Comparison of ENCODE assay signal across 12 cellular contexts in the genomic region with DNA sequence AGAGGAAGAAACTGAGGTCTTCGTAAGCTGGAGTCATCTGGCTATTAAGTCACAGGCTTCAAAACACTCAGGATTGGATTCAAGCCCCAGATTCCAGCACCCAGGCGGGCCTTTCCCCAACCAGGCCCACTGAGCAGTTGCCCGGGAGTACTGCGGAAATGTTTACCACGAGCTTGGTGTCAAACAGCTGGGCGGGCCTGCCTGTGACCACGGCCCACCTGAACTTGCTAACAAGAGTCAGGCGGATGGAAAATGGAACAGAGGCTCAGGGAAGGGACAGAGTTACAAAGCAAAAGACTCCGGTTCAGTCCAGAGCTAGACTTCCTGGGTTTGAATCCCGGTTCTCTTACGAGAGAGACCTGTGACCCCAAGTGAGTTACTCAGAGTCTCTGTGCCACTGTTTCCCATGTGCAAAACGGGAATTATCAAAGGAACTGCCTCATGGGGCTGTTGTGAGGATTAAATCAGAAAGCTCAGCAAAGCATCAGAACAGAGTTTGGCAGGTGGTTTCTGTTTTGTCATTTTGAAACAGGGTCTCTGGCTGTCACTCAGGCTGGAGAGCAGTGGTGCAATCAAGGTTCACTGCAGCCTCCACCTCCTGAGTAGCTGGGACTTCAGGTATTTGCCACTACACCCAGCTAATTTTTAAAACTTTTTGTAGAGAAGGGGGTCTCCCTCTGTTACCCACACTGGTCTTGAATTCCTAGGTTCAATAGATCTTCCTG. TPM values are rescaled to one million over a fixed set of nuclear protein-coding genes. Genes with fewer than 3 reads are reported as not detected.
DNase-seq lines count a peak whose midpoint lies in the region; ATAC-seq and TF ChIP-seq lines count a peak whose summit lies in the region.
"Had no signal": no experiment of that assay in that cellular context is flagged by ENCODE, and none has a peak within 500 bp of the region (broad histone marks: within the 10 kb centered on the region; RNA-seq: fewer than 3 reads in every experiment).

No MANE protein-coding gene starts in this region.

- no peaks in the 10 kb centered on the region for H3K9me3 Mint-ChIP-seq in Caco-2 (ENCODE audit: unreplicated experiment)
- H3K9me3 Mint-ChIP-seq in mesothelial cell of epicardium: no peaks in the 10 kb centered on the region
- H3K9me3 Mint-ChIP-seq in neural progenitor cell: no peaks in the 10 kb centered on the region
- H3K9me3 Mint-ChIP-seq: activated naive CD8-positive, alpha-beta T cell treated with anti-CD3 and anti-CD28 coated beads, Interleukin-2, amount 10 ng/mL, durations not matched to agents 7 days and 5 days had no signal

- no peaks in the 10 kb centered on the region for H3F3A ChIP-seq in neural progenitor cell (ENCODE audit: low read depth)

- H3K9me2 ChIP-seq in hepatocyte (replicated peaks; ENCODE audit: insufficient read depth): no peaks in the 10 kb centered on the region

- ATAC-seq in GM19023 (IDR thresholded peaks at IDR 0.05; ENCODE audit: unreplicated experiment) (peak; percentile 91), HG02642 (IDR thresholded peaks at IDR 0.05; ENCODE audit: poor library complexity, unreplicated experiment) (peak; percentile 85), HG03558 (IDR thresholded peaks at IDR 0.05; ENCODE audit: extremely low read depth, unreplicated experiment) (peak; percentile 83)

- CTCF ChIA-PET in Caco-2 (lab: Charles Lee): interaction anchor here (1.1 to 2.0 kb wide), 4 partner anchors 14 to 249 kb away, joined by 3 to 36 read pairs (median 12); no protein-coding TSS in a partner anchor

- H3K4me2 ChIP-seq in hepatocyte (no peak overlapping the region), neural progenitor cell (no peak overlapping the region)

- H3K36me3 ChIP-seq in Caco-2 (ENCODE audit: control insufficient read depth, insufficient read depth, low read length): no peaks in the 10 kb centered on the region
- H3K36me3 ChIP-seq in hepatocyte (replicated peaks; ENCODE audit: insufficient read depth, low read depth): no peaks in the 10 kb centered on the region
- H3K36me3 ChIP-seq in neural progenitor cell: no peaks in the 10 kb centered on the region

- no peaks in the 10 kb centered on the region for H3K27me3 Mint-ChIP-seq in Caco-2 (ENCODE audit: insufficient read depth, unreplicated experiment)
- peaks cover 6% of the 10 kb centered on the region for H3K27me3 Mint-ChIP-seq in mesothelial cell of epicardium (ENCODE audit: low read depth)
- H3K27me3 Mint-ChIP-seq in neural progenitor cell (ENCODE audit: insufficient read depth, low read depth): peaks cover 5% of the 10 kb centered on the region
- H3K27me3 Mint-ChIP-seq: activated naive CD8-positive, alpha-beta T cell treated with anti-CD3 and anti-CD28 coated beads, Interleukin-2, amount 10 ng/mL, durations not matched to agents 7 days and 5 days had no signal

- H3K27ac Mint-ChIP-seq in Caco-2 (ENCODE audit: unreplicated experiment) (peak overlapping the region; percentile 83), mesothelial cell of epicardium (no peak overlapping the region), neural progenitor cell (no peak overlapping the region)
- H3K27ac Mint-ChIP-seq: activated naive CD8-positive, alpha-beta T cell treated with anti-CD3 and anti-CD28 coated beads, Interleukin-2, amount 10 ng/mL, durations not matched to agents 7 days and 5 days had no signal

- H3K4me3 Mint-ChIP-seq in Caco-2 (ENCODE audit: unreplicated experiment) (no peak overlapping the region), mesothelial cell of epicardium (no peak overlapping the region), neural progenitor cell (no peak overlapping the region)
- H3K4me3 Mint-ChIP-seq: activated naive CD8-positive, alpha-beta T cell treated with anti-CD3 and anti-CD28 coated beads, Interleukin-2, amount 10 ng/mL, durations not matched to agents 7 days and 5 days had no signal

- DNase-seq in Caco-2 (no peak), NCI-H526 treated with DMSO at 0.1 percent for 48 hours (lab: John Stamatoyannopoulos, UW) (no peak), mesothelial cell of epicardium (ENCODE audit: low spot score in 2 of 2, unreplicated experiment in 2 of 2) (no peak), hepatocyte (ENCODE audit: low spot score) (no peak), neural progenitor cell (ENCODE audit: low spot score) (no peak)
- DNase-seq: activated naive CD8-positive, alpha-beta T cell treated with anti-CD3 and anti-CD28 coated beads, Interleukin-2, amount 10 ng/mL, durations not matched to agents 7 days and 5 days; NCI-H146; stimulated activated CD4-positive, alpha-beta T cell treated with anti-CD3 and anti-CD28 coated beads, Interleukin-15, amount 100 ng/mL, for 24 hours had no signal

- no peaks in the 10 kb centered on the region for H4K20me1 ChIP-seq in hepatocyte (ENCODE audit: insufficient read depth, poor library complexity, severe bottlenecking)
- H4K20me1 ChIP-seq in neural progenitor cell (ENCODE audit: low read depth): no peaks in the 10 kb centered on the region

- peaks cover 14% of the 10 kb centered on the region for H3K4me1 Mint-ChIP-seq in Caco-2 (ENCODE audit: low read depth, unreplicated experiment)
- no peaks in the 10 kb centered on the region for H3K4me1 Mint-ChIP-seq in mesothelial cell of epicardium
- H3K4me1 Mint-ChIP-seq in neural progenitor cell: peaks cover 15% of the 10 kb centered on the region
- H3K4me1 Mint-ChIP-seq: activated naive CD8-positive, alpha-beta T cell treated with anti-CD3 and anti-CD28 coated beads, Interleukin-2, amount 10 ng/mL, durations not matched to agents 7 days and 5 days had no signal

- intact Hi-C loops in Caco-2 (cut with micrococcal nuclease; ENCODE audit: unreplicated experiment): loop anchor here (2.0 kb wide), 1 partner anchor 123 kb away; no protein-coding TSS in a partner anchor

- no TSS peak for BruUV-seq in Caco-2 (replicated peaks; lab: Mats Ljungman, UMichigan)

- WGBS in hepatocyte (ENCODE audit: low lambda C conversion rate, missing lambda C conversion rate): 70% methylated on average over 12 of the region's 12 CpGs

- POLR2A ChIA-PET in Caco-2 (lab: Charles Lee): interaction anchor here (1.4 kb wide), 1 partner anchor 259 kb away, joined by 7 read pairs; no protein-coding TSS in a partner anchor

- H3K27ac ChIP-seq in hepatocyte (no peak overlapping the region), neural progenitor cell (no peak overlapping the region)
- H3K27ac ChIP-seq: VCaP had no signal

- H3K4me1 ChIP-seq in Caco-2 (peaks cover 23% of the 10 kb centered on the region), hepatocyte (ENCODE audit: insufficient read depth) (no peaks in the 10 kb centered on the region), neural progenitor cell (peaks cover 9% of the 10 kb centered on the region)

- no peak overlapping the region for H2AFZ ChIP-seq in hepatocyte
- no peak overlapping the region for H2AFZ ChIP-seq in neural progenitor cell (replicated peaks)

- no peak overlapping the region for H3K9ac ChIP-seq in neural progenitor cell

- H3K27me3 ChIP-seq in Caco-2 (replicated peaks; ENCODE audit: control insufficient read depth, insufficient read depth, low read length) (no peaks in the 10 kb centered on the region), hepatocyte (no peaks in the 10 kb centered on the region), neural progenitor cell (no peaks in the 10 kb centered on the region)

- H3K79me2 ChIP-seq in hepatocyte (no peaks in the 10 kb centered on the region), neural progenitor cell (ENCODE audit: low read depth) (no peaks in the 10 kb centered on the region)

- TF ChIP-seq CTCF in Caco-2 (IDR thresholded peaks at IDR 0.05; ENCODE audit: insufficient read depth in 1 of 2, low read depth in 1 of 2, low read length in 1 of 2, severe bottlenecking in 1 of 2, unreplicated experiment in 1 of 2) (no peak), mesothelial cell of epicardium (IDR thresholded peaks at IDR 0.05; ENCODE audit: unreplicated experiment) (no peak), hepatocyte (IDR thresholded peaks at IDR 0.05; ENCODE audit: poor library complexity) (no peak), neural progenitor cell (IDR thresholded peaks at IDR 0.05) (no peak)

- H3K9me3 ChIP-seq in Caco-2 (no peaks in the 10 kb centered on the region), hepatocyte (ENCODE audit: low read depth) (no peaks in the 10 kb centered on the region), neural progenitor cell (ENCODE audit: low read depth) (no peaks in the 10 kb centered on the region)

- peaks cover 12% of the 10 kb centered on the region for H3K36me3 Mint-ChIP-seq in Caco-2 (ENCODE audit: insufficient read depth, unreplicated experiment)
- H3K36me3 Mint-ChIP-seq in mesothelial cell of epicardium: peaks cover 6% of the 10 kb centered on the region
- H3K36me3 Mint-ChIP-seq in neural progenitor cell: peaks cover 6% of the 10 kb centered on the region
- H3K36me3 Mint-ChIP-seq: activated naive CD8-positive, alpha-beta T cell treated with anti-CD3 and anti-CD28 coated beads, Interleukin-2, amount 10 ng/mL, durations not matched to agents 7 days and 5 days had no signal

- H3K4me3 ChIP-seq in Caco-2 (ENCODE audit: low read depth, low read length): no peak overlapping the region
- H3K4me3 ChIP-seq in hepatocyte: no peak overlapping the region
- no peak overlapping the region for H3K4me3 ChIP-seq in neural progenitor cell

RNA-seq across cellular contexts. Expression of gene TFCP2L1, which starts 49.0 kb away (rescaled TPM):
- total RNA-seq in Caco-2 (2022): 17.8 and 18.4 TPM in 2 replicates
- total RNA-seq in mesothelial cell of epicardium: 0.13 to 0.54 TPM (median 0.16 TPM) in 3 replicates
- 2.2 and 2.5 TPM in 2 replicates for total RNA-seq in hepatocyte
- 0.99 and 1.1 TPM in 2 replicates for polyA plus RNA-seq in hepatocyte
- total RNA-seq in neural progenitor cell (ENCODE audit: low replicate concordance): 0.04 and 0.06 TPM in 2 replicates
